Comparison of ENCODE assay signal across 16 cellular contexts in the genomic region with DNA sequence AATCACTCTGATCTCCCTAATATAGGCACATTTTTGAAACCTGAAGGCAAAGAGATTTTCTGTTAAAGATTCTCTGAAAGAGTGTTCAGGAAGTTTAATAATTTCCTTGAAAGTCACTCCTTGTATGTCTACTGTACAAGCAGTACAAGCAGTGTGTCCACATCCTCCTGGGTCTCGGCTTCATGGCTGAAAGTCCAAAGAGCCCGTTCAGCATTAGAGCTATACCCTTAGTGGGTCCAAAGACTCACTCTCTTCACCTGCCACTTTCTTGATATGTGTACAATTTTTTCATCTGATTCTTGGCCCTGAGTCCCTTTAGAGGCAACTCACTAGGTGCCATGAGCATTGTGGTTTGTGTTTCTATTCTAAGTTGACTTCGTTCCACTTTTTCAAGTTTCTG.
A peak's percentile ranks its signal among the peaks of the same experiment; 100 is the strongest.
DNase-seq lines count a peak whose midpoint lies in the region; ATAC-seq, FAIRE-seq and TF ChIP-seq lines count a peak whose summit lies in the region.
"Had no signal": no experiment of that assay in that cellular context is flagged by ENCODE, and none has a peak within 500 bp of the region (broad histone marks: within the 10 kb centered on the region; RNA-seq: fewer than 3 reads in every experiment).

No MANE protein-coding gene starts in this region.

- TF ChIP-seq RAD21 in K562 (CRISPR knock-in tag; conservative IDR thresholded peaks at IDR 0.05 in 1 of 2, IDR thresholded peaks at IDR 0.05 in 1 of 2), result no peak

- CTCF ChIA-PET in activated CD8-positive, alpha-beta memory T cell treated with anti-CD3 and anti-CD28 coated beads, Interleukin-2, amount 10 ng/mL, durations not matched to agents 7 days and 5 days (lab: Charles Lee), result interaction anchor here (1.2 to 1.9 kb wide), 6 partner anchors 13 to 131 kb away, joined by 3 to 9 read pairs (median 6); no protein-coding TSS in a partner anchor
- CTCF ChIA-PET in K562 (lab: Yijun Ruan, JAX; ENCODE audit: low intra/inter-chr PET ratio), result no interaction called here

- peak overlapping the region; percentile 57 for H3K4me3 Mint-ChIP-seq in activated CD8-positive, alpha-beta memory T cell treated with anti-CD3 and anti-CD28 coated beads, Interleukin-2, amount 10 ng/mL, durations not matched to agents 7 days and 5 days
- H3K4me3 Mint-ChIP-seq in GM23338 (no peak overlapping the region), nephron (no peak overlapping the region)

- H3K36me3 Mint-ChIP-seq in activated CD8-positive, alpha-beta memory T cell treated with anti-CD3 and anti-CD28 coated beads, Interleukin-2, amount 10 ng/mL, durations not matched to agents 7 days and 5 days, result peaks cover 10% of the 10 kb centered on the region
- H3K36me3 Mint-ChIP-seq in GM23338 (ENCODE audit: low read depth), result no peaks in the 10 kb centered on the region
- H3K36me3 Mint-ChIP-seq in nephron (ENCODE audit: low read depth), result no peaks in the 10 kb centered on the region

- peak overlapping the region in 1 of 2 experiments; percentile 60; a peak in 1 of 4 replicates for H3K9ac ChIP-seq in K562 (ENCODE audit: insufficient read depth in 1 of 2, low read depth in 2 of 2, low read length in 2 of 2)
- H3K9ac ChIP-seq: GM23248 had no signal

- TF ChIP-seq CTCF in GM23338 (conservative IDR thresholded peaks at IDR 0.05; ENCODE audit: low read depth in 2 of 2) (no peak), K562 (IDR thresholded peaks at IDR 0.05 in 2 of 3, conservative IDR thresholded peaks at IDR 0.05 in 1 of 3; ENCODE audit: insufficient read depth in 2 of 3, low read depth in 1 of 3, low read length in 3 of 3) (no peak), nephron (IDR thresholded peaks at IDR 0.05; ENCODE audit: unreplicated experiment in 3 of 3) (no peak)

- no peak for DNase-seq in activated CD8-positive, alpha-beta memory T cell treated with anti-CD3 and anti-CD28 coated beads, Interleukin-2, amount 10 ng/mL, durations not matched to agents 7 days and 5 days
- no peak for DNase-seq in activated CD8-positive, alpha-beta memory T cell treated with anti-CD3 and anti-CD28 coated beads, Interleukin-2, amount 50 U/mL, for 48 hours
- DNase-seq in GM23338 (ENCODE audit: low spot score) (no peak), K562 (ENCODE audit: extremely low read depth in 1 of 4, low spot score in 3 of 4) (no peak), mesenteric fat pad (ENCODE audit: low spot score) (no peak), GM12892 (ENCODE audit: insufficient read length) (no peak)
- DNase-seq: activated T-cell treated with anti-CD3 and anti-CD28 coated beads for 4 hours; anterior cingulate cortex; cortex of kidney; stimulated activated CD4-positive, alpha-beta T cell treated with anti-CD3 and anti-CD28 coated beads, Interleukin-1b, Interleukin-23, amount 100 ng/mL, for 48 hours; tibial artery had no signal

- H3K9me2 ChIP-seq in GM23338 (ENCODE audit: insufficient read depth), result peaks cover 6% of the 10 kb centered on the region; the same call in 1 of the 2 replicates

- H3K27ac ChIP-seq in GM23338 (ENCODE audit: low read depth), result peak overlapping the region; percentile 14; the same call in 1 of the 2 replicates
- H3K27ac ChIP-seq in K562 (ENCODE audit: extremely low read depth, low read depth, low read length), result peak overlapping the region; percentile 52; the same call in 1 of the 3 replicates
- H3K27ac ChIP-seq: GM23248, tibial artery had no signal

- POLR2A ChIA-PET in K562 (lab: Yijun Ruan, JAX), result interaction anchor here (0.6 to 3.4 kb wide), 7 partner anchors 10 to 158 kb away, joined by 3 to 23 read pairs (median 5); partner anchors contain the start of gene ANXA4

- H3K36me3 ChIP-seq in GM23338 (ENCODE audit: insufficient read depth), result no peaks in the 10 kb centered on the region
- H3K36me3 ChIP-seq in K562 (ENCODE audit: control insufficient read depth, insufficient read depth, low read length), result no peaks in the 10 kb centered on the region
- H3K36me3 ChIP-seq: tibial artery had no signal

- peaks cover 76% of the 10 kb centered on the region for H3K4me1 Mint-ChIP-seq in activated CD8-positive, alpha-beta memory T cell treated with anti-CD3 and anti-CD28 coated beads, Interleukin-2, amount 10 ng/mL, durations not matched to agents 7 days and 5 days
- H3K4me1 Mint-ChIP-seq in GM23338 (peaks cover 39% of the 10 kb centered on the region), nephron (peaks cover 50% of the 10 kb centered on the region)

- H3K79me2 ChIP-seq in GM23338 (replicated peaks; ENCODE audit: insufficient read depth) (peaks cover 39% of the 10 kb centered on the region), K562 (ENCODE audit: control insufficient read depth, insufficient read depth, low read length) (peaks cover 5% of the 10 kb centered on the region; the same call in 1 of the 3 replicates)

- BruUV-seq in K562 (replicated peaks; lab: Mats Ljungman, UMichigan), result no TSS peak

- WGBS in K562 (ENCODE audit: insufficient coverage, low coverage, missing lambda C conversion rate), result 71% methylated on average over 3 of the region's 3 CpGs

- H3K4me2 ChIP-seq in GM23338 (no peak overlapping the region), K562 (ENCODE audit: insufficient read depth, low read length) (no peak overlapping the region)

- peak overlapping the region; percentile 78 for H3K27ac Mint-ChIP-seq in activated CD8-positive, alpha-beta memory T cell treated with anti-CD3 and anti-CD28 coated beads, Interleukin-2, amount 10 ng/mL, durations not matched to agents 7 days and 5 days
- H3K27ac Mint-ChIP-seq in GM23338 (no peak overlapping the region), nephron (peak overlapping the region; percentile 27 to 79 (median 65))

- H3K4me1 ChIP-seq in GM23338 (ENCODE audit: insufficient read depth) (peaks cover 23% of the 10 kb centered on the region), K562 (replicated peaks in 1 of 2; ENCODE audit: control insufficient read depth in 2 of 2, insufficient read depth in 2 of 2, low read length in 2 of 2) (peaks cover 4 to 25% of the 10 kb centered on the region in 2 experiments; a peak in 4 of 5 replicates)

- in situ Hi-C loops in K562 (cut with MboI), result no loop called here

- H3F3A ChIP-seq in GM23338 (replicated peaks; ENCODE audit: low read depth), result no peaks in the 10 kb centered on the region

- no peak for FAIRE-seq in K562 (lab: Jason Lieb, UNC)
- no peak for FAIRE-seq in GM12892 (lab: Jason Lieb, UNC)
- FAIRE-seq: A204.1 had no signal

- H4K20me1 ChIP-seq in GM23338 (replicated peaks; ENCODE audit: insufficient read depth), result no peaks in the 10 kb centered on the region; the same call in 1 of the 2 replicates
- no peaks in the 10 kb centered on the region for H4K20me1 ChIP-seq in K562 (replicated peaks; ENCODE audit: control insufficient read depth, insufficient read depth, low read length)

- no peak for TF ChIP-seq EP300 in K562 (IDR thresholded peaks at IDR 0.05; ENCODE audit: low read length)

- ATAC-seq in activated CD8-positive, alpha-beta memory T cell treated with anti-CD3 and anti-CD28 coated beads, Interleukin-2, amount 10 ng/mL, durations not matched to agents 7 days and 5 days, result no peak
- no peak for ATAC-seq in GM23338
- ATAC-seq in K562, result peak; percentile 30
- no peak for ATAC-seq in HG03196 (IDR thresholded peaks at IDR 0.05; ENCODE audit: unreplicated experiment)
- ATAC-seq: esophagus mucosa had no signal

- H2AFZ ChIP-seq in GM23338 (no peak overlapping the region), K562 (ENCODE audit: low read depth, low read length) (peak overlapping the region; percentile 78)
- H2AFZ ChIP-seq: GM23248 had no signal

- no peaks in the 10 kb centered on the region for H3K9me3 Mint-ChIP-seq in activated CD8-positive, alpha-beta memory T cell treated with anti-CD3 and anti-CD28 coated beads, Interleukin-2, amount 10 ng/mL, durations not matched to agents 7 days and 5 days (ENCODE audit: low read depth)
- H3K9me3 Mint-ChIP-seq in GM23338, result no peaks in the 10 kb centered on the region
- H3K9me3 Mint-ChIP-seq in nephron, result no peaks in the 10 kb centered on the region

- H3K27me3 Mint-ChIP-seq in activated CD8-positive, alpha-beta memory T cell treated with anti-CD3 and anti-CD28 coated beads, Interleukin-2, amount 10 ng/mL, durations not matched to agents 7 days and 5 days, result no peaks in the 10 kb centered on the region
- H3K27me3 Mint-ChIP-seq in GM23338 (ENCODE audit: insufficient read depth, low read depth, poor library complexity), result peaks cover 2% of the 10 kb centered on the region
- H3K27me3 Mint-ChIP-seq in nephron (ENCODE audit: low read depth), result no peaks in the 10 kb centered on the region

- H3K9me1 ChIP-seq in K562 (ENCODE audit: control insufficient read depth, insufficient read depth, low read length), result no peaks in the 10 kb centered on the region

- TF ChIP-seq POLR2A in K562 (conservative IDR thresholded peaks at IDR 0.05), result no peak
- TF ChIP-seq POLR2A in GM12892 (IDR thresholded peaks at IDR 0.05; ENCODE audit: low read depth, low read length), result no peak

- no peaks in the 10 kb centered on the region for H3K9me3 ChIP-seq in K562 (replicated peaks; ENCODE audit: control insufficient read depth, insufficient read depth, low read depth, low read length)
- H3K9me3 ChIP-seq: tibial artery had no signal

- no peak overlapping the region for H3K4me3 ChIP-seq in GM23338
- H3K4me3 ChIP-seq in K562, result no peak overlapping the region
- H3K4me3 ChIP-seq: GM23248, tibial artery had no signal

- H3K27me3 ChIP-seq in GM23338 (ENCODE audit: insufficient read depth) (no peaks in the 10 kb centered on the region), K562 (ENCODE audit: control insufficient read depth in 2 of 2, insufficient read depth in 2 of 2, low read length in 2 of 2) (no peaks in the 10 kb centered on the region)
- H3K27me3 ChIP-seq: tibial artery had no signal

- intact Hi-C loops in K562 (cut with micrococcal nuclease), result no loop called here

TF ChIP-seq in GM23338, 12 proteins besides CTCF, POLR2A, EP300 and RAD21 (continues in another document):
- TF ChIP-seq, protein P1, sequence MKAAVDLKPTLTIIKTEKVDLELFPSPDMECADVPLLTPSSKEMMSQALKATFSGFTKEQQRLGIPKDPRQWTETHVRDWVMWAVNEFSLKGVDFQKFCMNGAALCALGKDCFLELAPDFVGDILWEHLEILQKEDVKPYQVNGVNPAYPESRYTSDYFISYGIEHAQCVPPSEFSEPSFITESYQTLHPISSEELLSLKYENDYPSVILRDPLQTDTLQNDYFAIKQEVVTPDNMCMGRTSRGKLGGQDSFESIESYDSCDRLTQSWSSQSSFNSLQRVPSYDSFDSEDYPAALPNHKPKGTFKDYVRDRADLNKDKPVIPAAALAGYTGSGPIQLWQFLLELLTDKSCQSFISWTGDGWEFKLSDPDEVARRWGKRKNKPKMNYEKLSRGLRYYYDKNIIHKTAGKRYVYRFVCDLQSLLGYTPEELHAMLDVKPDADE (IDR thresholded peaks at IDR 0.05), result no peak
